In genomic region chr12:1936406-1937320, GRCh38 we compare ENCODE assay signal across 8 cellular contexts. TPM values are rescaled to one million over a fixed set of nuclear protein-coding genes. Genes with fewer than 3 reads are reported as not detected.
DNase-seq lines count a peak whose midpoint lies in the region; ATAC-seq, FAIRE-seq and TF ChIP-seq lines count a peak whose summit lies in the region.

No MANE protein-coding gene starts in this region.

- in situ Hi-C loops in KBM-7 (cut with MboI; ENCODE audit: low pct_unique_long_range_greater_than_20kb, low sequenced_read_pairs) = loop anchor here (10.0 kb wide), 3 partner anchors 132 to 312 kb away; partner anchors contain the start of gene WNT5B

- H3K27me3 ChIP-seq in adrenal gland (no peaks in the 10 kb centered on the region), small intestine (ENCODE audit: control insufficient read depth in 2 of 2, insufficient read depth in 2 of 2, low read length in 2 of 2) (no peaks in the 10 kb centered on the region)

- no peak for TF ChIP-seq CTCF in adrenal gland (IDR thresholded peaks at IDR 0.05)

- peak in 1 of 2 donors; percentile 40 for TF ChIP-seq POLR2A in adrenal gland (IDR thresholded peaks at IDR 0.05)

- FAIRE-seq in small intestine (lab: Jason Lieb, UNC) = no peak

- H3K4me1 ChIP-seq in adrenal gland (replicated peaks in 1 of 2) (peaks cover 17 to 27% of the 10 kb centered on the region in 2 donors), small intestine (ENCODE audit: control insufficient read depth in 2 of 2, insufficient read depth in 1 of 2, low read depth in 1 of 2, low read length in 1 of 2) (no peaks in the 10 kb centered on the region)

- H3K9me3 ChIP-seq in adrenal gland (replicated peaks in 1 of 3) = no peaks in the 10 kb centered on the region
- no peaks in the 10 kb centered on the region for H3K9me3 ChIP-seq in small intestine (ENCODE audit: control insufficient read depth, low read depth)

- 45 to 58% (median 48%) methylated on average over 21 to 25 of the region's 25 CpGs for WGBS in adrenal gland, 4 donors
- 36 to 67% (median 55%) methylated on average over 25 of the region's 25 CpGs for WGBS in small intestine, 3 donors

- peak; percentile 84 for ATAC-seq in left ventricle myocardium superior
- no peak for ATAC-seq in GM21529 (IDR thresholded peaks at IDR 0.05; ENCODE audit: unreplicated experiment)
- no peak for ATAC-seq in GM18868 (IDR thresholded peaks at IDR 0.05; ENCODE audit: unreplicated experiment)

- H3K27ac ChIP-seq in adrenal gland (peak overlapping the region in 4 of 5 donors; percentile 67 to 86 (median 75)), small intestine (ENCODE audit: low read depth in 1 of 2, low read length in 1 of 2) (peak overlapping the region in 1 of 2 donors; percentile 32)

- H3K4me3 ChIP-seq in adrenal gland (peak overlapping the region in 1 of 4 donors; percentile 27), small intestine (ENCODE audit: low read depth in 1 of 2, low read length in 2 of 2) (no peak overlapping the region)

- peaks cover 0 to 29% of the 10 kb centered on the region in 2 donors for H3K36me3 ChIP-seq in adrenal gland (replicated peaks in 1 of 2)
- H3K36me3 ChIP-seq in small intestine (ENCODE audit: control insufficient read depth in 2 of 2, insufficient read depth in 2 of 2, low read length in 2 of 2) = peaks cover 0 to 2% of the 10 kb centered on the region in 2 donors

- intact Hi-C loops in adrenal gland (cut with DNase I) (loop anchor here (10.0 kb wide), 2 partner anchors 282 to 292 kb away; no protein-coding TSS in a partner anchor), left ventricle myocardium superior (cut with micrococcal nuclease) (loop anchor here (2.0 kb wide), 1 partner anchor 138 kb away; no protein-coding TSS in a partner anchor)

- peak; percentile 14 for DNase-seq in KBM-7
- peak; percentile 89 to 94 (median 93) for DNase-seq in adrenal gland
- DNase-seq in left ventricle myocardium superior = peak; percentile 86
- peak; percentile 82 for DNase-seq in small intestine
- DNase-seq in activated naive CD4-positive, alpha-beta T cell treated with anti-CD3 and anti-CD28 coated beads, Interleukin-2, amount 50 U/mL, for 16 hours = no peak
- DNase-seq in NCI-H1930 (lab: John Stamatoyannopoulos, UW) = no peak

RNA-seq across cellular contexts. Expression of gene CACNA2D4, which starts 18.2 kb away (rescaled TPM):
- total RNA-seq in adrenal gland = 1 to 10 TPM in 6 of 8 donors, under 1 TPM in 2; 0.54 to 9.1 (median 4.2) TPM
- 1 to 10 TPM; 1.4 to 4.4 (median 3.1) TPM for polyA plus RNA-seq in adrenal gland
- total RNA-seq in left ventricle myocardium superior = 1.0 TPM
- 10 to 100 TPM in 2 of 3 donors, 1 to 10 TPM in 1; 5.5 to 10.8 (median 10.7) TPM for polyA plus RNA-seq in small intestine

Comparison
In these comparisons a context has a peak if more than half of its experiments do, and no peak if none do; other contexts are left out.
1. DNase-seq: peak in KBM-7 (single experiment), adrenal gland (7 of 7), left ventricle myocardium superior (single experiment) and small intestine (single experiment); none in activated naive CD4-positive, alpha-beta T cell treated with anti-CD3 and anti-CD28 coated beads, Interleukin-2, amount 50 U/mL, for 16 hours (single experiment) and NCI-H1930 (0 of 2).